In the genomic region with DNA sequence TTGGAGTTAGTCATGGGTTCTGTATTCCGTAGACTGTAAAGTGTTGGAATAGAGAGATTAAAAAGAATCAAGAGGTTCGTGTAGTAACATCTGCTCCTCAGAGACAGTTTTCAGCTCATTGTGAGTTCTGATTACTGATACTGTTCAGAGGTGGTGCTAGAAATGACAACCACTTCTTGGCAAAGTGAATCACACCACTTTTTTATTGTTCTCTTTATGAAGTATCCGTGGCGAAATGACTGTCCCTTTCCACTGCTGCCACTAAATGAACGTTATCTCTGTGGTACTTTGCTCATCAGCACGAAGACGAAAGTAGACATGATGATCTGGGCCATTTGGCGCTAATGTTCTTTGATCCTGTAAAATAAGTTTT, we compare ENCODE assay signal across 8 cellular contexts. TPM values are rescaled to one million over a fixed set of nuclear protein-coding genes. Genes with fewer than 3 reads are reported as not detected.
DNase-seq lines count a peak whose midpoint lies in the region; ATAC-seq, FAIRE-seq and TF ChIP-seq lines count a peak whose summit lies in the region.

No MANE protein-coding gene starts in this region.

- POLR2A ChIA-PET in K562 (lab: Yijun Ruan, JAX): no interaction called here

- no peaks in the 10 kb centered on the region for H3K9me1 ChIP-seq in K562 (ENCODE audit: control insufficient read depth, insufficient read depth, low read length)

- peaks cover 0 to 7% of the 10 kb centered on the region in 2 experiments; a peak in 1 of 5 replicates for H3K4me1 ChIP-seq in K562 (replicated peaks in 1 of 2; ENCODE audit: control insufficient read depth in 2 of 2, insufficient read depth in 2 of 2, low read length in 2 of 2)
- peaks cover 15% of the 10 kb centered on the region for H3K4me1 ChIP-seq in muscle layer of colon (ENCODE audit: insufficient read depth, low read length)

- peaks cover 31% of the 10 kb centered on the region; the same call in 2 of the 3 replicates for H3K36me3 ChIP-seq in K562 (ENCODE audit: control insufficient read depth, insufficient read depth, low read length)
- peaks cover 22% of the 10 kb centered on the region for H3K36me3 ChIP-seq in muscle layer of colon (ENCODE audit: insufficient read depth, low read length)

- BruUV-seq in K562 (replicated peaks; lab: Mats Ljungman, UMichigan): TSS peak; percentile 63

- H3K4me2 ChIP-seq in K562 (ENCODE audit: insufficient read depth, low read length): peak overlapping the region; percentile 90

- CTCF ChIA-PET in K562 (lab: Yijun Ruan, JAX; ENCODE audit: low intra/inter-chr PET ratio): no interaction called here

- H3K9me3 ChIP-seq in K562 (replicated peaks; ENCODE audit: control insufficient read depth, insufficient read depth, low read depth, low read length) (no peaks in the 10 kb centered on the region), muscle layer of colon (ENCODE audit: low read length) (no peaks in the 10 kb centered on the region)

- H3K4me3 ChIP-seq in AG10803 (ENCODE audit: low read length): peak overlapping the region; percentile 86
- peak overlapping the region; percentile 95 for H3K4me3 ChIP-seq in K562
- peak overlapping the region; percentile 75 to 95 for H3K4me3 ChIP-seq in muscle layer of colon (ENCODE audit: low read depth in 1 of 2, low read length in 2 of 2)

- ATAC-seq in HG03159 (IDR thresholded peaks at IDR 0.05; ENCODE audit: unreplicated experiment): peak; percentile 2
- ATAC-seq in K562: no peak
- ATAC-seq in HG02759 (IDR thresholded peaks at IDR 0.05; ENCODE audit: unreplicated experiment): no peak

- H2AFZ ChIP-seq in K562 (ENCODE audit: low read depth, low read length): peak overlapping the region; percentile 99; the same call in 1 of the 2 replicates

- WGBS in K562 (ENCODE audit: insufficient coverage, low coverage, missing lambda C conversion rate): 4% methylated on average over 8 of the region's 8 CpGs

- no peak for DNase-seq in AG10803 (ENCODE audit: low read depth)
- peak in 2 of 4 experiments; percentile 6 to 8 for DNase-seq in K562 (ENCODE audit: extremely low read depth in 1 of 4, low spot score in 3 of 4)
- no peak for DNase-seq in NCI-H2107 treated with DMSO at 0.1 percent for 48 hours (lab: John Stamatoyannopoulos, UW; ENCODE audit: unreplicated experiment)
- DNase-seq in NCI-H226: no peak
- no peak for DNase-seq in activated CD8-positive, alpha-beta memory T cell treated with anti-CD3 and anti-CD28 coated beads, Interleukin-2, amount 50 U/mL, for 48 hours

- H3K27ac ChIP-seq in K562 (ENCODE audit: extremely low read depth, low read depth, low read length): peak overlapping the region; percentile 71; the same call in 2 of the 3 replicates
- H3K27ac ChIP-seq in muscle layer of colon (ENCODE audit: low read depth, low read length): no peak overlapping the region

- no peak for TF ChIP-seq POLR2A in K562 (conservative IDR thresholded peaks at IDR 0.05)

- intact Hi-C loops in K562 (cut with micrococcal nuclease): no loop called here

- TF ChIP-seq RAD21 in K562 (CRISPR knock-in tag; conservative IDR thresholded peaks at IDR 0.05 in 1 of 2, IDR thresholded peaks at IDR 0.05 in 1 of 2): no peak

- TF ChIP-seq CTCF in AG10803 (conservative IDR thresholded peaks at IDR 0.05; ENCODE audit: low read length): no peak
- no peak for TF ChIP-seq CTCF in K562 (IDR thresholded peaks at IDR 0.05 in 2 of 3, conservative IDR thresholded peaks at IDR 0.05 in 1 of 3; ENCODE audit: insufficient read depth in 2 of 3, low read depth in 1 of 3, low read length in 3 of 3)

- H4K20me1 ChIP-seq in K562 (replicated peaks; ENCODE audit: control insufficient read depth, insufficient read depth, low read length): no peaks in the 10 kb centered on the region

- peaks cover 30% of the 10 kb centered on the region for H3K79me2 ChIP-seq in K562 (ENCODE audit: control insufficient read depth, insufficient read depth, low read length)

- H3K9ac ChIP-seq in K562 (ENCODE audit: insufficient read depth in 1 of 2, low read depth in 2 of 2, low read length in 2 of 2): peak overlapping the region; percentile 81 to 94
- peak overlapping the region; percentile 79 for H3K9ac ChIP-seq in muscle layer of colon (ENCODE audit: low read length)

- no peaks in the 10 kb centered on the region for H3K27me3 ChIP-seq in K562 (ENCODE audit: control insufficient read depth in 2 of 2, insufficient read depth in 2 of 2, low read length in 2 of 2)
- H3K27me3 ChIP-seq in muscle layer of colon (ENCODE audit: control insufficient read depth in 1 of 2, insufficient read depth in 2 of 2, low read length in 2 of 2): no peaks in the 10 kb centered on the region

- FAIRE-seq in K562 (lab: Jason Lieb, UNC): peak; percentile 49

- in situ Hi-C loops in K562 (cut with MboI): loop anchor here (25.0 kb wide), 1 partner anchor 1435 kb away; no protein-coding TSS in a partner anchor

- no peak for TF ChIP-seq EP300 in K562 (IDR thresholded peaks at IDR 0.05; ENCODE audit: low read length)

TF ChIP-seq in K562, 482 proteins besides CTCF, POLR2A, EP300 and RAD21 (continues in another document):
- TF ChIP-seq ZNF253 (CRISPR knock-in tag; conservative IDR thresholded peaks at IDR 0.05): no peak
- no peak for TF ChIP-seq RBM15 (IDR thresholded peaks at IDR 0.05; ENCODE audit: insufficient read depth, low read length)
- TF ChIP-seq NR4A1 (CRISPR knock-in tag; IDR thresholded peaks at IDR 0.05): no peak
- no peak for TF ChIP-seq NR4A1 (tag; IDR thresholded peaks at IDR 0.05)
- TF ChIP-seq WHSC1 (IDR thresholded peaks at IDR 0.05; ENCODE audit: low read length): no peak
- TF ChIP-seq, protein P1, sequence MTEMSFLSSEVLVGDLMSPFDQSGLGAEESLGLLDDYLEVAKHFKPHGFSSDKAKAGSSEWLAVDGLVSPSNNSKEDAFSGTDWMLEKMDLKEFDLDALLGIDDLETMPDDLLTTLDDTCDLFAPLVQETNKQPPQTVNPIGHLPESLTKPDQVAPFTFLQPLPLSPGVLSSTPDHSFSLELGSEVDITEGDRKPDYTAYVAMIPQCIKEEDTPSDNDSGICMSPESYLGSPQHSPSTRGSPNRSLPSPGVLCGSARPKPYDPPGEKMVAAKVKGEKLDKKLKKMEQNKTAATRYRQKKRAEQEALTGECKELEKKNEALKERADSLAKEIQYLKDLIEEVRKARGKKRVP (CRISPR knock-in tag; IDR thresholded peaks at IDR 0.05): no peak

RNA-seq across cellular contexts. Expression of a gene that starts 0.9 kb away (rescaled TPM):
- 16.7 and 25.5 TPM in 2 replicates for total RNA-seq in K562 (2011; cell fraction: chromatin; rRNA removed; ENCODE audit: low replicate concordance)
- 9.7 and 14.6 TPM in 2 replicates for total RNA-seq in K562 (2011; cell fraction: nucleolus; rRNA removed)
- total RNA-seq in K562 (2011; cell fraction: nucleoplasm; rRNA removed): 14.4 and 29.3 TPM in 2 replicates
- 37.3 and 48.8 TPM in 2 replicates for total RNA-seq in K562 (2014; rRNA removed)
- 69.1 and 80.5 TPM in 2 replicates for total RNA-seq in K562 (2014; rRNA removed; fragmentation: Illumina TruSeq; extraction: Trizol)
- total RNA-seq in K562 (2015; rRNA removed; fragmentation: Illumina TruSeq; extraction: Trizol): 64.1 and 73.3 TPM in 2 replicates
- total RNA-seq in K562 (2021): 52.5 and 53.4 TPM in 2 replicates
- 45.8 and 63.4 TPM in 2 replicates for polyA plus RNA-seq in K562 (2011; rRNA removed)
- polyA plus RNA-seq in K562 (2011; cell fraction: cytosol; rRNA removed): 16.2 and 22.3 TPM in 2 replicates
- polyA plus RNA-seq in K562 (2011; cell fraction: nucleus; rRNA removed): 23.6 and 30.5 TPM in 2 replicates
- polyA plus RNA-seq in K562 (2012): 44.8 and 62.8 TPM in 2 replicates
- polyA plus RNA-seq in K562 (2014; fragmentation: Illumina TruSeq; extraction: Trizol): 59.8 and 76.2 TPM in 2 replicates
- polyA plus RNA-seq in K562 (2014; fragmentation: Nextera tagmentation; extraction: Ambion mirVana): 100 to 1,000 TPM; 166 to 170 TPM
- 63.9 and 76.3 TPM in 2 replicates for polyA plus RNA-seq in K562 (2014; rRNA removed)
- 48.9 and 61.4 TPM in 2 replicates for polyA minus RNA-seq in K562 (2011; rRNA and poly(A)+ RNA removed)
- polyA minus RNA-seq in K562 (2011; cell fraction: cytosol; rRNA and poly(A)+ RNA removed): 18.7 and 21.3 TPM in 2 replicates
- polyA minus RNA-seq in K562 (2011; cell fraction: nucleus; rRNA and poly(A)+ RNA removed): 12.9 and 18.4 TPM in 2 replicates

RNA-seq across cellular contexts. Expression of a gene that starts 14.8 kb away (rescaled TPM):
- 0.21 TPM in 2 replicates for total RNA-seq in K562 (2011; cell fraction: chromatin; rRNA removed; ENCODE audit: low replicate concordance)
- 0.13 and 0.17 TPM in 2 replicates for total RNA-seq in K562 (2011; cell fraction: nucleolus; rRNA removed)
- 0.22 and 0.46 TPM in 2 replicates for total RNA-seq in K562 (2011; cell fraction: nucleoplasm; rRNA removed)
- total RNA-seq in K562 (2014; rRNA removed): 0.14 and 0.53 TPM in 2 replicates
- 0.29 and 0.33 TPM in 2 replicates for total RNA-seq in K562 (2014; rRNA removed; fragmentation: Illumina TruSeq; extraction: Trizol)
- total RNA-seq in K562 (2015; rRNA removed; fragmentation: Illumina TruSeq; extraction: Trizol): 0.18 and 0.30 TPM in 2 replicates
- 0.24 and 0.36 TPM in 2 replicates for total RNA-seq in K562 (2021)
- polyA plus RNA-seq in K562 (2011; rRNA removed): 0.21 and 0.46 TPM in 2 replicates
- 0.12 and 0.28 TPM in 2 replicates for polyA plus RNA-seq in K562 (2011; cell fraction: cytosol; rRNA removed)
- polyA plus RNA-seq in K562 (2011; cell fraction: nucleus; rRNA removed): 0.20 and 0.35 TPM in 2 replicates
- 0.24 and 0.27 TPM in 2 replicates for polyA plus RNA-seq in K562 (2012)
- polyA plus RNA-seq in K562 (2014; fragmentation: Illumina TruSeq; extraction: Trizol): 0.21 and 0.26 TPM in 2 replicates
- under 1 TPM; 0.07 to 0.08 TPM for polyA plus RNA-seq in K562 (2014; fragmentation: Nextera tagmentation; extraction: Ambion mirVana)
- 0.17 and 0.28 TPM in 2 replicates for polyA plus RNA-seq in K562 (2014; rRNA removed)
- 0.25 and 0.93 TPM in 2 replicates for polyA minus RNA-seq in K562 (2011; rRNA and poly(A)+ RNA removed)
- polyA minus RNA-seq in K562 (2011; cell fraction: cytosol; rRNA and poly(A)+ RNA removed): 0.29 and 1.3 TPM in 2 replicates
- 0.40 and 1.6 TPM in 2 replicates for polyA minus RNA-seq in K562 (2011; cell fraction: nucleus; rRNA and poly(A)+ RNA removed)

RNA-seq across cellular contexts. Expression of a gene that starts 48.3 kb away (rescaled TPM):
- total RNA-seq in K562 (2011; cell fraction: chromatin; rRNA removed; ENCODE audit: low replicate concordance): not detected in 2 replicates
- not detected in 2 replicates for total RNA-seq in K562 (2011; cell fraction: nucleolus; rRNA removed)
- total RNA-seq in K562 (2011; cell fraction: nucleoplasm; rRNA removed): not detected in 2 replicates
- total RNA-seq in K562 (2014; rRNA removed) (not detected in 2 replicates), K562 (2014; rRNA removed; fragmentation: Illumina TruSeq; extraction: Trizol) (not detected in 2 replicates), K562 (2015; rRNA removed; fragmentation: Illumina TruSeq; extraction: Trizol) (not detected in 2 replicates), K562 (2021) (not detected in 2 replicates)
- polyA plus RNA-seq in K562 (2011; rRNA removed) (not detected in 2 replicates), K562 (2014; fragmentation: Illumina TruSeq; extraction: Trizol) (not detected in 2 replicates), K562 (2014; fragmentation: Nextera tagmentation; extraction: Ambion mirVana) (not detected), K562 (2014; rRNA removed) (not detected in 2 replicates)
- 0.06 TPM in 2 replicates for polyA plus RNA-seq in K562 (2011; cell fraction: cytosol; rRNA removed)
- not detected in 2 replicates for polyA plus RNA-seq in K562 (2011; cell fraction: nucleus; rRNA removed)
- not detected in 2 replicates for polyA plus RNA-seq in K562 (2012)
- not detected in 2 replicates for polyA minus RNA-seq in K562 (2011; rRNA and poly(A)+ RNA removed)
- polyA minus RNA-seq in K562 (2011; cell fraction: cytosol; rRNA and poly(A)+ RNA removed): not detected in 2 replicates
- not detected in 2 replicates for polyA minus RNA-seq in K562 (2011; cell fraction: nucleus; rRNA and poly(A)+ RNA removed)
